In the genomic region with DNA sequence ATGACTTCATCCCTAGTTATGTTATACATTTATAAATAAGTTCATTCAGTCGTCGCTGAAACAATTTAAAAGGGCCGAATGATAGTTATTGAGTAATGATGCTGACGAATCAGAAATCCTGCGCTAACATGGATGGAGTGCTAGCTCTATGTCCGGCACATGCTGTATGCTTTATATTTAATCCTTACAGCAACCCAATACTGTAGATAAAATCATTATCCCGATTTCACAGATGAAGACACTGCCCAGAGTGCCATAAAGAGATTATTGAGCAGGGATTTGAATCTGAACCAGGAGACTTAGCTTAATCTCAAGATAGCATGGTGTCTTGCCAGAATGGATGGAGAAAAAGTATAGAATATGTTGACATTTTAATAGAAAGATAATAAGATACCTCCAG, we compare ENCODE assay signal across 12 cellular contexts. TPM values are rescaled to one million over a fixed set of nuclear protein-coding genes. Genes with fewer than 3 reads are reported as not detected.
DNase-seq lines count a peak whose midpoint lies in the region; ATAC-seq, FAIRE-seq and TF ChIP-seq lines count a peak whose summit lies in the region.
"Had no signal": no experiment of that assay in that cellular context is flagged by ENCODE, and none has a peak within 500 bp of the region (broad histone marks: within the 10 kb centered on the region; RNA-seq: fewer than 3 reads in every experiment).

No MANE protein-coding gene starts in this region.

- TF ChIP-seq EP300 in H1 (IDR thresholded peaks at IDR 0.05; ENCODE audit: borderline replicate concordance in 1 of 2, low read depth in 2 of 2, low read length in 2 of 2): no peak

- FAIRE-seq in H1 (lab: Jason Lieb, UNC): no peak

- no peaks in the 10 kb centered on the region for H3K79me1 ChIP-seq in H1 (ENCODE audit: low read depth, low read length)

- no peak overlapping the region for H3K18ac ChIP-seq in H1 (ENCODE audit: extremely low read depth, low read length)

- H3K79me2 ChIP-seq in H1 (ENCODE audit: control insufficient read depth in 1 of 2, insufficient read depth in 2 of 2, low read length in 2 of 2): no peaks in the 10 kb centered on the region; a peak in 1 of 4 replicates
- H3K79me2 ChIP-seq in parathyroid adenoma: no peaks in the 10 kb centered on the region

- H2BK120ac ChIP-seq in H1 (replicated peaks; ENCODE audit: low read depth, low read length): no peak overlapping the region

- H3K9ac ChIP-seq in H1 (replicated peaks in 1 of 4; ENCODE audit: extremely low read depth in 1 of 4, low read depth in 3 of 4, low read length in 3 of 4) (no peak overlapping the region), parathyroid adenoma (no peak overlapping the region)

- no peak for ATAC-seq in GM18520 (IDR thresholded peaks at IDR 0.05; ENCODE audit: unreplicated experiment)
- no peak for ATAC-seq in omental fat pad (ENCODE audit: low FRiP score)

- no peak overlapping the region for H3K4ac ChIP-seq in H1 (replicated peaks; ENCODE audit: insufficient read length, low read depth, low read length)

- no peak overlapping the region for H4K5ac ChIP-seq in H1 (ENCODE audit: insufficient read length, low read depth, low read length)

- no peak overlapping the region for H2AK5ac ChIP-seq in H1 (ENCODE audit: low read depth, low read length)

- H3K4me1 ChIP-seq in H1 (replicated peaks in 1 of 4; ENCODE audit: control insufficient read depth in 3 of 4, insufficient read depth in 4 of 4, low read length in 3 of 4): peaks cover 0 to 6% (median 0%) of the 10 kb centered on the region in 4 experiments; a peak in 2 of 7 replicates
- no peaks in the 10 kb centered on the region for H3K4me1 ChIP-seq in parathyroid adenoma

- H4K8ac ChIP-seq in H1 (ENCODE audit: extremely low read depth, insufficient read depth, low read length): no peak overlapping the region

- 90% methylated on average over 7 of the region's 7 CpGs; no CpG with 5 or more reads in 1 of the 2 experiments for WGBS in H1 (ENCODE audit: extremely low coverage in 1 of 2, insufficient coverage in 1 of 2, insufficient read length in 1 of 2, insufficient replicate concordance in 2 of 2, low coverage in 1 of 2, low lambda C conversion rate in 2 of 2, missing lambda C conversion rate in 1 of 2), 2 experiments

- POLR2A ChIA-PET in H1 (lab: Charles Lee; ENCODE audit: partially characterized antibody): interaction anchor here (0.7 to 1.7 kb wide), 9 partner anchors 9 to 298 kb away, joined by 3 to 6 read pairs (median 3); partner anchors contain the start of gene GLCCI1

- H3K23me2 ChIP-seq in H1 (ENCODE audit: low read depth, low read length): no peaks in the 10 kb centered on the region; the same call in 1 of the 2 replicates

- CTCF ChIA-PET in H1 (lab: Charles Lee; ENCODE audit: partially characterized antibody): interaction anchor here (0.6 to 3.3 kb wide), 7 partner anchors 9 to 260 kb away, joined by 3 to 18 read pairs (median 3); no protein-coding TSS in a partner anchor

- peak overlapping the region; percentile 70 for H3K4me3 Mint-ChIP-seq in activated naive CD8-positive, alpha-beta T cell
- no peak overlapping the region for H3K4me3 Mint-ChIP-seq in activated naive CD8-positive, alpha-beta T cell treated with anti-CD3 and anti-CD28 coated beads for 36 hours

- peaks cover 7% of the 10 kb centered on the region for H3K9me3 Mint-ChIP-seq in activated naive CD8-positive, alpha-beta T cell (ENCODE audit: low read depth)
- no peaks in the 10 kb centered on the region for H3K9me3 Mint-ChIP-seq in activated naive CD8-positive, alpha-beta T cell treated with anti-CD3 and anti-CD28 coated beads for 36 hours

- peak overlapping the region; percentile 82; a peak in 3 of 4 replicates for H3K4me2 ChIP-seq in H1 (ENCODE audit: insufficient read depth in 1 of 2, low read depth in 2 of 2, low read length in 2 of 2)
- no peak overlapping the region for H3K4me2 ChIP-seq in parathyroid adenoma (ENCODE audit: low read length)

- no peak overlapping the region for H2BK5ac ChIP-seq in H1 (ENCODE audit: low read depth, low read length)

- H3K4me3 ChIP-seq in H1 (ENCODE audit: extremely low read depth in 1 of 4, insufficient read depth in 2 of 4, low read depth in 3 of 4, low read length in 4 of 4): peak overlapping the region in 1 of 4 experiments; percentile 72; a peak in 2 of 8 replicates
- no peak overlapping the region for H3K4me3 ChIP-seq in parathyroid adenoma (ENCODE audit: low read depth, low read length)

- peaks cover 6% of the 10 kb centered on the region for H3K4me1 Mint-ChIP-seq in activated naive CD8-positive, alpha-beta T cell (ENCODE audit: low read depth)
- peaks cover 8% of the 10 kb centered on the region for H3K4me1 Mint-ChIP-seq in activated naive CD8-positive, alpha-beta T cell treated with anti-CD3 and anti-CD28 coated beads for 36 hours

- H4K20me1 ChIP-seq in H1 (replicated peaks in 1 of 2; ENCODE audit: control insufficient read depth in 1 of 2, insufficient read depth in 2 of 2, low read length in 2 of 2): no peaks in the 10 kb centered on the region
- H4K20me1 ChIP-seq: BLaER1 had no signal

- no peak overlapping the region for H2BK20ac ChIP-seq in H1 (ENCODE audit: low read length)

- H2BK12ac ChIP-seq in H1 (ENCODE audit: low read depth, low read length): no peak overlapping the region

- no peak for TF ChIP-seq RAD21 in H1 (IDR thresholded peaks at IDR 0.05 in 1 of 2, conservative IDR thresholded peaks at IDR 0.05 in 1 of 2; ENCODE audit: low read depth in 2 of 2, low read length in 2 of 2)

- no peak for DNase-seq in activated naive CD8-positive, alpha-beta T cell treated with anti-CD3 and anti-CD28 coated beads for 36 hours
- DNase-seq in NCI-H82 treated with DMSO at 0.1 percent for 48 hours (lab: John Stamatoyannopoulos, UW; ENCODE audit: unreplicated experiment): peak; percentile 89
- DNase-seq in H1 (ENCODE audit: low read depth in 1 of 2, low spot score in 2 of 2): no peak
- no peak for DNase-seq in COLO668 (lab: John Stamatoyannopoulos, UW; ENCODE audit: unreplicated experiment)
- DNase-seq in omental fat pad (ENCODE audit: low spot score): no peak
- DNase-seq: hippocampal formation, spleen had no signal

- H3K27ac Mint-ChIP-seq in activated naive CD8-positive, alpha-beta T cell: no peak overlapping the region
- H3K27ac Mint-ChIP-seq in activated naive CD8-positive, alpha-beta T cell treated with anti-CD3 and anti-CD28 coated beads for 36 hours: no peak overlapping the region

- H3K14ac ChIP-seq in H1 (ENCODE audit: insufficient read length): no peak overlapping the region

- TF ChIP-seq CTCF in H1 (IDR thresholded peaks at IDR 0.05; ENCODE audit: control extremely low read depth in 1 of 3, insufficient read depth in 1 of 3, low read depth in 1 of 3, low read length in 3 of 3) (no peak), parathyroid adenoma (IDR thresholded peaks at IDR 0.05) (no peak), omental fat pad (IDR thresholded peaks at IDR 0.05) (no peak)

- H2BK15ac ChIP-seq in H1 (ENCODE audit: low read length): no peak overlapping the region

- peaks cover 48% of the 10 kb centered on the region for H3K27me3 Mint-ChIP-seq in activated naive CD8-positive, alpha-beta T cell
- peaks cover 64% of the 10 kb centered on the region for H3K27me3 Mint-ChIP-seq in activated naive CD8-positive, alpha-beta T cell treated with anti-CD3 and anti-CD28 coated beads for 36 hours

- H3K56ac ChIP-seq in H1 (replicated peaks; ENCODE audit: insufficient read length, low read depth, low read length): no peak overlapping the region

- H3K36me3 ChIP-seq in H1 (ENCODE audit: control insufficient read depth in 2 of 4, insufficient read depth in 4 of 4, low read length in 3 of 4) (no peaks in the 10 kb centered on the region), parathyroid adenoma (ENCODE audit: control insufficient read depth, insufficient read depth, low read length) (no peaks in the 10 kb centered on the region)
- H3K36me3 ChIP-seq: BLaER1, spleen, vagina had no signal

- H3K9me3 ChIP-seq in H1 (ENCODE audit: insufficient read depth in 2 of 2, low read depth in 1 of 2, low read length in 1 of 2) (no peaks in the 10 kb centered on the region), parathyroid adenoma (ENCODE audit: control insufficient read depth, low read length) (no peaks in the 10 kb centered on the region)
- H3K9me3 ChIP-seq: BLaER1, vagina had no signal

- TF ChIP-seq POLR2A in H1 (IDR thresholded peaks at IDR 0.05; ENCODE audit: control extremely low read depth in 1 of 2, low read depth in 2 of 2, low read length in 2 of 2): no peak

- no peak overlapping the region for H3K27ac ChIP-seq in H1 (ENCODE audit: low read depth, low read length)
- H3K27ac ChIP-seq in parathyroid adenoma: no peak overlapping the region
- H3K27ac ChIP-seq: BLaER1 had no signal

- 0 out of 7 replicates have a peak, but pooled peaks cover 0 to 3% (median 1%) of the 10 kb centered on the region in 4 experiments for H3K27me3 ChIP-seq in H1 (replicated peaks in 1 of 4; ENCODE audit: control insufficient read depth in 3 of 4, extremely low read depth in 1 of 4, insufficient read depth in 3 of 4, low read length in 3 of 4)
- no peaks in the 10 kb centered on the region for H3K27me3 ChIP-seq in parathyroid adenoma (ENCODE audit: control insufficient read depth, insufficient read depth, low read length)
- H3K27me3 ChIP-seq: vagina had no signal

- no peak overlapping the region for H2AFZ ChIP-seq in H1 (ENCODE audit: low read length)
- H2AFZ ChIP-seq in parathyroid adenoma: peak overlapping the region; percentile 95

- H4K91ac ChIP-seq in H1 (replicated peaks; ENCODE audit: insufficient read length, low read length): no peak overlapping the region

- no peaks in the 10 kb centered on the region for H3K36me3 Mint-ChIP-seq in activated naive CD8-positive, alpha-beta T cell
- no peaks in the 10 kb centered on the region for H3K36me3 Mint-ChIP-seq in activated naive CD8-positive, alpha-beta T cell treated with anti-CD3 and anti-CD28 coated beads for 36 hours

- H3K23ac ChIP-seq in H1 (ENCODE audit: insufficient read length): no peak overlapping the region

TF ChIP-seq in H1, 55 proteins besides CTCF, POLR2A, EP300 and RAD21 (continues in another document):
- TF ChIP-seq BRCA1 (IDR thresholded peaks at IDR 0.05; ENCODE audit: low read depth, low read length) (no peak), RFX5 (IDR thresholded peaks at IDR 0.05; ENCODE audit: borderline replicate concordance, low read depth, low read length) (no peak), YY1 (IDR thresholded peaks at IDR 0.05; ENCODE audit: low read depth, low read length) (no peak), KDM5A (IDR thresholded peaks at IDR 0.05; ENCODE audit: low read length) (no peak)

RNA-seq across cellular contexts. Expression of gene ICA1, which starts 1.1 kb away (rescaled TPM):
- total RNA-seq in activated naive CD8-positive, alpha-beta T cell treated with anti-CD3 and anti-CD28 coated beads for 36 hours: under 1 TPM; 0.62 to 0.96 TPM
- total RNA-seq in H1 (2021; fragmentation: NEBNext Ultra II Directional; extraction: Animal tissue kit (Norgen Biotek cat#: 25700)): 36.9 and 37.1 TPM in 2 replicates
- 9.4 and 14.9 TPM in 2 replicates for polyA plus RNA-seq in H1 (2011; rRNA removed)
- 20.1 TPM for polyA plus RNA-seq in H1 (2011; cell fraction: cytosol; rRNA removed)
- polyA plus RNA-seq in H1 (2011; cell fraction: nucleus; rRNA removed): 32.5 TPM
- polyA plus RNA-seq in H1 (2012, experiment 1 of 2): 30.2 to 43.2 TPM (median 36.3 TPM) in 4 replicates
- 5.6 TPM for polyA plus RNA-seq in H1 (2012, experiment 2 of 2)
- 40.4 TPM for polyA plus RNA-seq in H1 (2013, experiment 1 of 2)
- 37.6 TPM for polyA plus RNA-seq in H1 (2013, experiment 2 of 2)
- polyA minus RNA-seq in H1 (2011; rRNA and poly(A)+ RNA removed): 15.7 and 18.4 TPM in 2 replicates
- polyA minus RNA-seq in H1 (2011; cell fraction: cytosol; rRNA and poly(A)+ RNA removed): 10.9 TPM
- polyA minus RNA-seq in H1 (2011; cell fraction: nucleus; rRNA and poly(A)+ RNA removed): 29.2 TPM
- 10 to 100 TPM in 3 of 4 donors, 1 to 10 TPM in 1; 9.7 to 61.8 (median 31.6) TPM for total RNA-seq in omental fat pad

Comparison
In these comparisons a context has a peak if more than half of its experiments do, and no peak if none do; other contexts are left out.
1. RNA of gene ICA1, which starts 1.1 kb away (total RNA-seq): 9.7 to 61.8 TPM in omental fat pad and 36.9 to 37.1 TPM in H1; 0.62 to 0.96 TPM in activated naive CD8-positive, alpha-beta T cell treated with anti-CD3 and anti-CD28 coated beads for 36 hours; every median in the first group is over 4 times any median in the second.